ENCODE assay signal across 10 cellular contexts in genomic region chr3:141383555-141384129, GRCh38. TPM values are rescaled to one million over a fixed set of nuclear protein-coding genes. Genes with fewer than 3 reads are reported as not detected.
DNase-seq lines count a peak whose midpoint lies in the region; ATAC-seq, FAIRE-seq and TF ChIP-seq lines count a peak whose summit lies in the region.
"Had no signal": no experiment of that assay in that cellular context is flagged by ENCODE, and none has a peak within 500 bp of the region (broad histone marks: within the 10 kb centered on the region; RNA-seq: fewer than 3 reads in every experiment).

No MANE protein-coding gene starts in this region.

- H3K4me1 ChIP-seq in Peyer's patch, result peaks cover 0 to 15% (median 0%) of the 10 kb centered on the region in 4 donors

- H3K9me3 ChIP-seq in Peyer's patch, result no peaks in the 10 kb centered on the region

- H3K27me3 ChIP-seq in Peyer's patch, result no peaks in the 10 kb centered on the region

- H3K27ac ChIP-seq in Peyer's patch (peak overlapping the region; percentile 17 to 68 (median 46)), substantia nigra (ENCODE audit: low read depth, low read length, poor library complexity, severe bottlenecking) (peak overlapping the region; percentile 20)

- FAIRE-seq in GM18507 (lab: Jason Lieb, UNC), result peak; percentile 73

- H3K36me3 ChIP-seq in Peyer's patch, result peaks cover 0 to 13% (median 0%) of the 10 kb centered on the region in 3 donors

- H3K4me3 ChIP-seq in Peyer's patch (peak overlapping the region in 1 of 4 donors; percentile 9), fibroblast of mammary gland (ENCODE audit: control insufficient read depth, low read depth, low read length) (no peak overlapping the region)

- no peak for TF ChIP-seq POLR2A in Peyer's patch (IDR thresholded peaks at IDR 0.05)

- no peak for ATAC-seq in GM21360 (IDR thresholded peaks at IDR 0.05; ENCODE audit: unreplicated experiment)
- no peak for ATAC-seq in HG02970 (IDR thresholded peaks at IDR 0.05; ENCODE audit: low FRiP score, unreplicated experiment)
- no peak for ATAC-seq in GM18498 (IDR thresholded peaks at IDR 0.05; ENCODE audit: unreplicated experiment)
- ATAC-seq in GM18858 (IDR thresholded peaks at IDR 0.05; ENCODE audit: unreplicated experiment), result no peak

- TF ChIP-seq CTCF in Peyer's patch (IDR thresholded peaks at IDR 0.05) (no peak), fibroblast of mammary gland (conservative IDR thresholded peaks at IDR 0.05; ENCODE audit: control insufficient read depth, insufficient read depth, low read depth, low read length) (no peak)

- DNase-seq in GM18507 (ENCODE audit: extremely low spot score, insufficient read length, low read depth) (no peak), Peyer's patch (no peak), fibroblast of mammary gland (ENCODE audit: low read depth) (peak; percentile 66), substantia nigra (lab: John Stamatoyannopoulos, UW) (peak in 1 of 49 donors; percentile 24)
- DNase-seq: activated CD4-positive, alpha-beta T cell treated with anti-CD3 and anti-CD28 coated beads, Interleukin-2, amount 50 U/mL, for 48 hours; effector CD8-positive, alpha-beta T cell had no signal

RNA-seq across cellular contexts. Expression of gene ZBTB38, which starts 15.3 kb away (rescaled TPM):
- 100 to 1,000 TPM; 168 to 254 (median 184) TPM for total RNA-seq in Peyer's patch
